9 cellular contexts compared by ENCODE assay signal in the genomic region with DNA sequence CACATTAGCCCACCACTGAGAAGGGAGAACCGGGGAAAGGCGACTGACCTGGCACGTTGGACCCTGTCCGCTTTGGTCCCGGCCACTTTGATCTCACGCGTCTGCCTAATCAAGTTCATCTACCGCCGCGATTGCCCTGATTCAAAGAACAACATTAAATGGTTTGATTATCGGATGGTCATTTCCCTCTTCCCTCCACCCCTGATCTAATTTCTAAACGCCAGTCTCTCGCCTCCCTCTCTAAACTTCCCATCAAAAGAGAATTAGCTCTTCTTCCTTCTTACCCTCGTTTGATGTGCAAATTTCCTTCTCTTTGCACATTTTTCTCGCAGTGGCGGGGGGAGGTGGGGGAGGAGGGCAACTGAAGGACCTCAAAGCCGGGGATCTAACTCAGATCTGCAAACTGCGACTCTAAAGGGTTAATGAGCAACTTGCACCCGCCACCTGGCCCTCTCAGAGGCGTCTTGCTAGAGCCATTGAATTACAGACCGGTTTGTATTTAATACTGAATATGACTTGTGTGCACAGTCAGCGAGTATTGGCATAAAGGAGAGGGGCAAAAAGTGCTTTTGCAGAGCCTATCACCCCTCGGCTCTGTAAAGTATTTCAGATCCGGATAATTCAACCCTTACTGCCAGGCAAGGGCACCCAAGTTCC. TPM values are rescaled to one million over a fixed set of nuclear protein-coding genes. Genes with fewer than 3 reads are reported as not detected.
DNase-seq lines count a peak whose midpoint lies in the region; ATAC-seq, FAIRE-seq and TF ChIP-seq lines count a peak whose summit lies in the region.
"Had no signal": no experiment of that assay in that cellular context is flagged by ENCODE, and none has a peak within 500 bp of the region (broad histone marks: within the 10 kb centered on the region; RNA-seq: fewer than 3 reads in every experiment).

No MANE protein-coding gene starts in this region.

- BruUV-seq in mammary epithelial cell (replicated peaks; lab: Mats Ljungman, UMichigan): no TSS peak

- H3K27me3 ChIP-seq in mammary epithelial cell (ENCODE audit: insufficient read depth, low read length) (no peaks in the 10 kb centered on the region), left lung (peaks cover 16 to 70% of the 10 kb centered on the region in 2 donors), thyroid gland (no peaks in the 10 kb centered on the region), small intestine (ENCODE audit: control insufficient read depth in 2 of 2, insufficient read depth in 2 of 2, low read length in 2 of 2) (peaks cover 0 to 9% of the 10 kb centered on the region in 2 donors)

- peak overlapping the region; percentile 73 for H3K4me2 ChIP-seq in mammary epithelial cell (ENCODE audit: insufficient read depth, low read depth, low read length)

- dilution Hi-C loops in mammary epithelial cell (cut with HindIII; ENCODE audit: low sequenced_read_pairs): loop anchor here (10.0 to 25.0 kb wide), 2 partner anchors 161 to 249 kb away; no protein-coding TSS in a partner anchor

- H3K9ac ChIP-seq in mammary epithelial cell (ENCODE audit: insufficient read depth, low read length): peak overlapping the region; percentile 86

- CTCF ChIA-PET in mammary epithelial cell (lab: Charles Lee; ENCODE audit: low non-redundant PET): interaction anchor here (0.5 to 1.5 kb wide), 7 partner anchors 130 to 291 kb away, joined by 3 to 20 read pairs (median 7); no protein-coding TSS in a partner anchor

- peak; percentile 2 for DNase-seq in NCI-H345 (lab: John Stamatoyannopoulos, UW)
- no peak for DNase-seq in NCI-H345 treated with DMSO at 0.1 percent for 48 hours (lab: John Stamatoyannopoulos, UW; ENCODE audit: unreplicated experiment)
- no peak for DNase-seq in mammary epithelial cell
- DNase-seq in left lung: no peak
- DNase-seq in thyroid gland: peak in 1 of 2 donors; percentile 2
- no peak for DNase-seq in NCI-H1436 (lab: John Stamatoyannopoulos, UW)
- no peak for DNase-seq in small intestine
- DNase-seq in NCI-H2029 treated with DMSO at 0.1 percent for 48 hours (lab: John Stamatoyannopoulos, UW): no peak

- no peaks in the 10 kb centered on the region for H3K9me3 ChIP-seq in mammary epithelial cell (replicated peaks; ENCODE audit: insufficient read depth, low read length)
- no peaks in the 10 kb centered on the region for H3K9me3 ChIP-seq in left lung
- no peaks in the 10 kb centered on the region for H3K9me3 ChIP-seq in thyroid gland
- H3K9me3 ChIP-seq in small intestine (ENCODE audit: control insufficient read depth, low read depth): no peaks in the 10 kb centered on the region

- FAIRE-seq in small intestine (lab: Jason Lieb, UNC): no peak

- peak overlapping the region; percentile 90 to 99 (median 91) for H3K4me3 ChIP-seq in mammary epithelial cell (replicated peaks in 1 of 3; ENCODE audit: insufficient read depth in 1 of 3, low read depth in 2 of 3, low read length in 3 of 3)
- peak overlapping the region; percentile 41 to 42 for H3K4me3 ChIP-seq in left lung
- H3K4me3 ChIP-seq in thyroid gland (replicated peaks in 1 of 3): peak overlapping the region in 2 of 3 donors; percentile 32 to 64
- peak overlapping the region in 1 of 2 donors; percentile 53 for H3K4me3 ChIP-seq in small intestine (ENCODE audit: low read depth in 1 of 2, low read length in 2 of 2)

- H3K36me3 ChIP-seq in mammary epithelial cell (ENCODE audit: insufficient read depth, low read length) (peaks cover 23% of the 10 kb centered on the region), left lung (no peaks in the 10 kb centered on the region), thyroid gland (no peaks in the 10 kb centered on the region), small intestine (ENCODE audit: control insufficient read depth in 2 of 2, insufficient read depth in 2 of 2, low read length in 2 of 2) (no peaks in the 10 kb centered on the region)

- peak; percentile 23 for ATAC-seq in left lung

- peak overlapping the region; percentile 82 for H2AFZ ChIP-seq in mammary epithelial cell (ENCODE audit: low read depth, low read length)

- WGBS in mammary epithelial cell (ENCODE audit: low coverage, missing lambda C conversion rate): 4% methylated on average over 20 of the region's 24 CpGs
- 3 to 5% methylated on average over 24 of the region's 24 CpGs for WGBS in thyroid gland, 2 donors
- WGBS in small intestine, 3 donors: 2 to 3% (median 2%) methylated on average over 24 of the region's 24 CpGs

- H3K27ac ChIP-seq in mammary epithelial cell (ENCODE audit: insufficient read depth, low read depth, low read length) (peak overlapping the region; percentile 74), left lung (no peak overlapping the region), thyroid gland (no peak overlapping the region), small intestine (ENCODE audit: low read depth in 1 of 2, low read length in 1 of 2) (no peak overlapping the region)

- peaks cover 29% of the 10 kb centered on the region for H3K4me1 ChIP-seq in mammary epithelial cell (ENCODE audit: insufficient read depth, low read length)
- peaks cover 9% of the 10 kb centered on the region in 2 donors for H3K4me1 ChIP-seq in left lung
- peaks cover 0 to 27% of the 10 kb centered on the region in 2 donors for H3K4me1 ChIP-seq in thyroid gland
- no peaks in the 10 kb centered on the region for H3K4me1 ChIP-seq in small intestine (ENCODE audit: control insufficient read depth in 2 of 2, insufficient read depth in 1 of 2, low read depth in 1 of 2, low read length in 1 of 2)

- no peaks in the 10 kb centered on the region for H4K20me1 ChIP-seq in mammary epithelial cell (ENCODE audit: insufficient read depth, low read length)

- TF ChIP-seq CTCF in mammary epithelial cell (conservative IDR thresholded peaks at IDR 0.05 in 1 of 2, IDR thresholded peaks at IDR 0.05 in 1 of 2; ENCODE audit: extremely low read depth in 1 of 2, insufficient read depth in 1 of 2, low read depth in 1 of 2, low read length in 2 of 2) (no peak), left lung (IDR thresholded peaks at IDR 0.05) (no peak), thyroid gland (IDR thresholded peaks at IDR 0.05) (no peak)

- intact Hi-C loops in mammary epithelial cell (cut with micrococcal nuclease): loop anchor here (1.0 to 2.0 kb wide), 5 partner anchors 75 to 176 kb away; no protein-coding TSS in a partner anchor
- intact Hi-C loops in left lung (cut with DNase I): loop anchor here in 1 of 2 donors (5.0 kb wide), 1 partner anchor 174 kb away; no protein-coding TSS in a partner anchor
- intact Hi-C loops in thyroid gland (cut with DNase I): loop anchor here (10.0 kb wide), 1 partner anchor 171 kb away; no protein-coding TSS in a partner anchor

- H3K79me2 ChIP-seq in mammary epithelial cell (ENCODE audit: insufficient read depth, low read length): peaks cover 42% of the 10 kb centered on the region

- TF ChIP-seq POLR2A in thyroid gland (IDR thresholded peaks at IDR 0.05): no peak

- in situ Hi-C loops in mammary epithelial cell (cut with MboI; ENCODE audit: low sequenced_read_pairs in 2 of 2): loop anchor here in 1 of 2 donors (5.0 kb wide), 1 partner anchor 254 kb away; no protein-coding TSS in a partner anchor

RNA-seq across cellular contexts. Expression of a gene that starts 0.6 kb away (rescaled TPM):
- 100 to 1,000 TPM; 157 to 161 TPM for total RNA-seq in mammary epithelial cell
- polyA plus RNA-seq in mammary epithelial cell: 325 TPM
- 217 TPM for polyA minus RNA-seq in mammary epithelial cell
- total RNA-seq in left lung: 10 to 100 TPM; 10.5 to 36.0 TPM
- 1 to 10 TPM in 2 of 4 donors, not detected in 2; 1.7 to 3.2 TPM for total RNA-seq in thyroid gland
- under 1 TPM in 1 of 3 donors, not detected in 2; 0.67 TPM for polyA plus RNA-seq in small intestine
- total RNA-seq: HT1080 had no signal

Comparison
In these comparisons a context has a peak if more than half of its experiments do, and no peak if none do; other contexts are left out.
1. RNA of a gene that starts 0.6 kb away (total RNA-seq): 157 to 161 TPM in mammary epithelial cell; 10.5 to 36.0 TPM in left lung and 1.7 to 3.2 TPM in thyroid gland; every median in the first group is over 4 times any median in the second.